Comparison of ENCODE assay signal across 8 cellular contexts in genomic region chr14:72892103-72892878, GRCh38. TPM values are rescaled to one million over a fixed set of nuclear protein-coding genes. Genes with fewer than 3 reads are reported as not detected.
A peak's percentile ranks its signal among the peaks of the same experiment; 100 is the strongest.
DNase-seq lines count a peak whose midpoint lies in the region; ATAC-seq and TF ChIP-seq lines count a peak whose summit lies in the region.

No MANE protein-coding gene starts in this region.

- H2BK120ac ChIP-seq in neuronal stem cell (ENCODE audit: low read depth, low read length) = no peak overlapping the region

- peaks cover 61% of the 10 kb centered on the region for H3K27me3 Mint-ChIP-seq in activated CD8-positive, alpha-beta T cell treated with anti-CD3 and anti-CD28 coated beads, Interleukin-2, amount 10 ng/mL, durations not matched to agents 7 days and 5 days (ENCODE audit: low read depth)

- ATAC-seq in activated CD8-positive, alpha-beta T cell treated with anti-CD3 and anti-CD28 coated beads, Interleukin-2, amount 10 ng/mL, durations not matched to agents 7 days and 5 days = no peak
- no peak for ATAC-seq in GM18511 (IDR thresholded peaks at IDR 0.05; ENCODE audit: unreplicated experiment)

- no peak overlapping the region for H2BK12ac ChIP-seq in neuronal stem cell (ENCODE audit: low read length)

- DNase-seq in BE2C (peak; percentile 48), esophagus squamous epithelium (lab: John Stamatoyannopoulos, UW) (no peak), neuronal stem cell (ENCODE audit: low spot score) (no peak), KG1 (lab: John Stamatoyannopoulos, UW) (no peak), amniotic stem cell (lab: John Stamatoyannopoulos, UW) (no peak)
- DNase-seq in activated CD8-positive, alpha-beta T cell treated with anti-CD3 and anti-CD28 coated beads, Interleukin-2, amount 10 ng/mL, durations not matched to agents 7 days and 5 days = peak; percentile 56

- TF ChIP-seq CTCF in BE2C (IDR thresholded peaks at IDR 0.05; ENCODE audit: low read depth, low read length) = no peak; the same call in 1 of the 2 replicates
- no peak for TF ChIP-seq CTCF in esophagus squamous epithelium (IDR thresholded peaks at IDR 0.05)

- H2BK15ac ChIP-seq in neuronal stem cell (ENCODE audit: low read length) = no peak overlapping the region

- H3K4me1 ChIP-seq in BE2C = no peaks in the 10 kb centered on the region; the same call in 1 of the 2 replicates
- peaks cover 51% of the 10 kb centered on the region for H3K4me1 ChIP-seq in HUES48 (ENCODE audit: control insufficient read depth, insufficient read depth, low read length)
- H3K4me1 ChIP-seq in esophagus squamous epithelium = peaks cover 0 to 35% (median 18%) of the 10 kb centered on the region in 3 donors
- H3K4me1 ChIP-seq in neuronal stem cell (ENCODE audit: control insufficient read depth in 2 of 2, insufficient read depth in 1 of 2, low read depth in 1 of 2, low read length in 2 of 2) = peaks cover 23 to 34% of the 10 kb centered on the region in 2 donors

- H3K18ac ChIP-seq in neuronal stem cell (ENCODE audit: low read length) = peak overlapping the region; percentile 31

- H3K14ac ChIP-seq in neuronal stem cell (ENCODE audit: low read length) = no peak overlapping the region

- H3K9me3 ChIP-seq in BE2C = no peaks in the 10 kb centered on the region
- no peaks in the 10 kb centered on the region for H3K9me3 ChIP-seq in HUES48 (ENCODE audit: control insufficient read depth, insufficient read depth, low read length)
- H3K9me3 ChIP-seq in esophagus squamous epithelium = no peaks in the 10 kb centered on the region
- no peaks in the 10 kb centered on the region for H3K9me3 ChIP-seq in neuronal stem cell (replicated peaks in 1 of 2; ENCODE audit: control insufficient read depth in 2 of 2, insufficient read depth in 1 of 2, low read depth in 1 of 2, low read length in 2 of 2)

- H3K4me3 Mint-ChIP-seq in activated CD8-positive, alpha-beta T cell treated with anti-CD3 and anti-CD28 coated beads, Interleukin-2, amount 10 ng/mL, durations not matched to agents 7 days and 5 days = peak overlapping the region; percentile 90

- no peak overlapping the region for H3K23ac ChIP-seq in neuronal stem cell (ENCODE audit: low read depth, low read length, poor library complexity)

- H4K91ac ChIP-seq in neuronal stem cell (ENCODE audit: low read depth, low read length, poor library complexity) = no peak overlapping the region

- H3K27me3 ChIP-seq in BE2C (no peaks in the 10 kb centered on the region), HUES48 (ENCODE audit: control insufficient read depth, insufficient read depth, low read length) (peaks cover 90% of the 10 kb centered on the region), esophagus squamous epithelium (peaks cover 3 to 88% (median 17%) of the 10 kb centered on the region in 4 donors), neuronal stem cell (ENCODE audit: control insufficient read depth in 3 of 3, insufficient read depth in 3 of 3, low read depth in 1 of 3, low read length in 3 of 3) (peaks cover 6 to 88% (median 47%) of the 10 kb centered on the region in 3 experiments)

- 0 to 1% methylated on average over 27 to 32 of the region's 47 CpGs for WGBS in esophagus squamous epithelium, 2 donors
- no CpG with 5 or more reads among the region's 47 CpGs for WGBS in neuronal stem cell (ENCODE audit: extremely low coverage in 2 of 2, insufficient read length in 2 of 2, insufficient replicate concordance in 1 of 2), 2 donors

- CTCF ChIA-PET in activated CD8-positive, alpha-beta T cell treated with anti-CD3 and anti-CD28 coated beads, Interleukin-2, amount 10 ng/mL, durations not matched to agents 7 days and 5 days (lab: Charles Lee) = interaction anchor here (0.9 to 1.4 kb wide), 3 partner anchors 13 to 416 kb away, joined by 3 to 4 read pairs (median 3); no protein-coding TSS in a partner anchor

- H3K79me1 ChIP-seq in neuronal stem cell (ENCODE audit: low read depth, low read length) = no peaks in the 10 kb centered on the region

- peak overlapping the region; percentile 92 for H2AFZ ChIP-seq in neuronal stem cell (ENCODE audit: low read length)

- H3K4me3 ChIP-seq in BE2C (ENCODE audit: low read depth, low read length) = peak overlapping the region; percentile 95
- H3K4me3 ChIP-seq in HUES48 (ENCODE audit: low read depth, low read length) = peak overlapping the region; percentile 84
- peak overlapping the region; percentile 49 to 85 (median 76) for H3K4me3 ChIP-seq in esophagus squamous epithelium
- peak overlapping the region; percentile 4 to 61 for H3K4me3 ChIP-seq in neuronal stem cell (ENCODE audit: low read length in 2 of 2)

- peaks cover 49% of the 10 kb centered on the region for H3K4me1 Mint-ChIP-seq in activated CD8-positive, alpha-beta T cell treated with anti-CD3 and anti-CD28 coated beads, Interleukin-2, amount 10 ng/mL, durations not matched to agents 7 days and 5 days (ENCODE audit: low read depth)

- POLR2A ChIA-PET in activated CD8-positive, alpha-beta T cell treated with anti-CD3 and anti-CD28 coated beads, Interleukin-2, amount 10 ng/mL, durations not matched to agents 7 days and 5 days (lab: Charles Lee) = interaction anchor here (0.8 kb wide), 1 partner anchor 232 kb away, joined by 3 read pairs; no protein-coding TSS in a partner anchor

- peaks cover 5% of the 10 kb centered on the region for H3K36me3 Mint-ChIP-seq in activated CD8-positive, alpha-beta T cell treated with anti-CD3 and anti-CD28 coated beads, Interleukin-2, amount 10 ng/mL, durations not matched to agents 7 days and 5 days (ENCODE audit: low read depth)

- H3K27ac Mint-ChIP-seq in activated CD8-positive, alpha-beta T cell treated with anti-CD3 and anti-CD28 coated beads, Interleukin-2, amount 10 ng/mL, durations not matched to agents 7 days and 5 days = peak overlapping the region; percentile 81

- H3K9me3 Mint-ChIP-seq in activated CD8-positive, alpha-beta T cell treated with anti-CD3 and anti-CD28 coated beads, Interleukin-2, amount 10 ng/mL, durations not matched to agents 7 days and 5 days (ENCODE audit: insufficient read depth) = no peaks in the 10 kb centered on the region

- H3K4ac ChIP-seq in neuronal stem cell (ENCODE audit: low read length) = no peak overlapping the region

- no peak overlapping the region for H2BK5ac ChIP-seq in neuronal stem cell (ENCODE audit: low read length)

- H3K27ac ChIP-seq in HUES48 (ENCODE audit: low read depth, low read length) (no peak overlapping the region), esophagus squamous epithelium (no peak overlapping the region), neuronal stem cell (replicated peaks; ENCODE audit: low read length) (no peak overlapping the region)

- peak overlapping the region; percentile 86 for H3K4me2 ChIP-seq in neuronal stem cell (ENCODE audit: insufficient read depth, low read length, poor library complexity, severe bottlenecking)

- no peak overlapping the region for H3K9ac ChIP-seq in HUES48 (ENCODE audit: low read depth, low read length)
- peak overlapping the region; percentile 51 for H3K9ac ChIP-seq in neuronal stem cell (ENCODE audit: low read depth, low read length, poor library complexity)

- no peak overlapping the region for H4K8ac ChIP-seq in neuronal stem cell (ENCODE audit: low read depth, low read length)

- no peak overlapping the region for H2AK5ac ChIP-seq in neuronal stem cell (ENCODE audit: low read depth, low read length)

- no peak for TF ChIP-seq POLR2A in esophagus squamous epithelium (IDR thresholded peaks at IDR 0.05)

- intact Hi-C loops in esophagus squamous epithelium (cut with DNase I) = no loop called here

- no peaks in the 10 kb centered on the region for H3K36me3 ChIP-seq in BE2C
- no peaks in the 10 kb centered on the region for H3K36me3 ChIP-seq in HUES48 (ENCODE audit: control insufficient read depth, insufficient read depth, low read length)
- H3K36me3 ChIP-seq in esophagus squamous epithelium = no peaks in the 10 kb centered on the region
- H3K36me3 ChIP-seq in neuronal stem cell (replicated peaks in 1 of 2; ENCODE audit: control insufficient read depth in 2 of 2, insufficient read depth in 2 of 2, low read length in 2 of 2) = no peaks in the 10 kb centered on the region

RNA-seq across cellular contexts. Expression of gene DPF3, which starts 1.6 kb away (rescaled TPM):
- 44.1 TPM for polyA plus RNA-seq in BE2C (2012; ENCODE audit: insufficient read depth, insufficient read length, low read depth)
- 10 to 100 TPM; 10.3 to 10.7 TPM for total RNA-seq in activated CD8-positive, alpha-beta T cell treated with anti-CD3 and anti-CD28 coated beads, Interleukin-2, amount 10 ng/mL, durations not matched to agents 7 days and 5 days
- total RNA-seq in esophagus squamous epithelium = 1 to 10 TPM in 1 of 4 donors, under 1 TPM in 2, not detected in 1; under 0.01 to 2.7 (median 0.61) TPM
- 0.07 TPM for polyA plus RNA-seq in neuronal stem cell (2013, experiment 1 of 2)
- polyA plus RNA-seq in neuronal stem cell (2013, experiment 2 of 2) = 0.07 TPM

RNA-seq across cellular contexts. Expression of gene DCAF4, which starts 34.0 kb away (rescaled TPM):
- 21.1 TPM for polyA plus RNA-seq in BE2C (2012; ENCODE audit: insufficient read depth, insufficient read length, low read depth)
- 10 to 100 TPM; 17.5 to 18.1 TPM for total RNA-seq in activated CD8-positive, alpha-beta T cell treated with anti-CD3 and anti-CD28 coated beads, Interleukin-2, amount 10 ng/mL, durations not matched to agents 7 days and 5 days
- 10 to 100 TPM in 3 of 4 donors, 1 to 10 TPM in 1; 7.0 to 29.0 (median 14.0) TPM for total RNA-seq in esophagus squamous epithelium
- 9.9 TPM for polyA plus RNA-seq in neuronal stem cell (2013, experiment 1 of 2)
- 9.8 TPM for polyA plus RNA-seq in neuronal stem cell (2013, experiment 2 of 2)

Comparison
In these comparisons a context has a peak if more than half of its experiments do, and no peak if none do; other contexts are left out.
1. DNase-seq: peak in BE2C (single experiment) and activated CD8-positive, alpha-beta T cell treated with anti-CD3 and anti-CD28 coated beads, Interleukin-2, amount 10 ng/mL, durations not matched to agents 7 days and 5 days (single experiment); none in esophagus squamous epithelium (single experiment), neuronal stem cell (single experiment), KG1 (single experiment) and amniotic stem cell (single experiment).
2. H3K4me3 ChIP-seq: peak in every context shown above with its lines; median percentile 95 in BE2C; 84 in HUES48; 76 in esophagus squamous epithelium; 32 in neuronal stem cell.